Comparison of ENCODE assay signal across 10 cellular contexts in genomic region chr6:70131528-70131927, GRCh38.
DNase-seq lines count a peak whose midpoint lies in the region; ATAC-seq, FAIRE-seq and TF ChIP-seq lines count a peak whose summit lies in the region.
"Had no signal": no experiment of that assay in that cellular context is flagged by ENCODE, and none has a peak within 500 bp of the region (broad histone marks: within the 10 kb centered on the region; RNA-seq: fewer than 3 reads in every experiment).

No MANE protein-coding gene starts in this region.

- peak; percentile 83 for FAIRE-seq in GM12892 (lab: Jason Lieb, UNC)

- TF ChIP-seq POLR2A in GM12892 (IDR thresholded peaks at IDR 0.05; ENCODE audit: low read depth, low read length), result no peak

- DNase-seq in GM12892 (ENCODE audit: insufficient read length) (peak; percentile 1), NCI-H524 (lab: John Stamatoyannopoulos, UW) (peak; percentile 26 to 93), GM19238 (ENCODE audit: insufficient read length, low spot score) (no peak), KBM-7 (no peak), kidney glomerular epithelial cell (lab: John Stamatoyannopoulos, UW) (no peak)
- DNase-seq: AML-193, left ventricle myocardium superior had no signal

- in situ Hi-C loops in KBM-7 (cut with MboI; ENCODE audit: low pct_unique_long_range_greater_than_20kb, low sequenced_read_pairs), result no loop called here

- ATAC-seq in GM19463 (IDR thresholded peaks at IDR 0.05; ENCODE audit: unreplicated experiment) (peak; percentile 92), HG02970 (IDR thresholded peaks at IDR 0.05; ENCODE audit: low FRiP score, unreplicated experiment) (peak; percentile 71), esophagus mucosa (no peak)
- ATAC-seq: left ventricle myocardium superior had no signal

Comparison
In these comparisons a context has a peak if more than half of its experiments do, and no peak if none do; other contexts are left out.
1. DNase-seq: peak in GM12892 (single experiment) and NCI-H524 (2 of 2); none in GM19238 (single experiment), KBM-7 (single experiment) and kidney glomerular epithelial cell (single experiment).